8 cellular contexts compared by ENCODE assay signal in genomic region chr9:137223078-137224040, GRCh38. TPM values are rescaled to one million over a fixed set of nuclear protein-coding genes. Genes with fewer than 3 reads are reported as not detected.
DNase-seq lines count a peak whose midpoint lies in the region; ATAC-seq and TF ChIP-seq lines count a peak whose summit lies in the region.

No MANE protein-coding gene starts in this region.

- H3K4me1 Mint-ChIP-seq in immature natural killer cell = peaks cover 0 to 2% of the 10 kb centered on the region in 2 donors

- WGBS in smooth muscle cell (ENCODE audit: low lambda C conversion rate) = 4% methylated on average over 56 of the region's 68 CpGs

- peak overlapping the region; percentile 72 for H3K27ac ChIP-seq in smooth muscle cell (ENCODE audit: low read depth)

- H3K27me3 ChIP-seq in smooth muscle cell (ENCODE audit: low read depth) = no peaks in the 10 kb centered on the region

- H3K79me2 ChIP-seq in smooth muscle cell (ENCODE audit: low read depth) = no peaks in the 10 kb centered on the region

- no peaks in the 10 kb centered on the region for H3K36me3 ChIP-seq in smooth muscle cell (ENCODE audit: low read depth)

- H4K20me1 ChIP-seq in smooth muscle cell (ENCODE audit: low read depth) = no peaks in the 10 kb centered on the region

- no peaks in the 10 kb centered on the region for H3K9me3 ChIP-seq in smooth muscle cell (replicated peaks; ENCODE audit: low read depth)

- H3K36me3 Mint-ChIP-seq in immature natural killer cell = no peaks in the 10 kb centered on the region

- no peak for TF ChIP-seq CTCF in WI38 (IDR thresholded peaks at IDR 0.05; ENCODE audit: low read depth, low read length)
- TF ChIP-seq CTCF in cardiac fibroblast (IDR thresholded peaks at IDR 0.05; ENCODE audit: low read depth, low read length) = no peak
- no peak for TF ChIP-seq CTCF in smooth muscle cell (IDR thresholded peaks at IDR 0.05; ENCODE audit: borderline replicate concordance, insufficient read depth, poor library complexity, severe bottlenecking)

- peak overlapping the region in 5 of 6 donors; percentile 37 to 85 (median 74) for H3K27ac Mint-ChIP-seq in immature natural killer cell

- peak overlapping the region; percentile 56 for H2AFZ ChIP-seq in smooth muscle cell (ENCODE audit: low read depth)

- H3K27me3 Mint-ChIP-seq in immature natural killer cell (ENCODE audit: low read depth in 3 of 3) = peaks cover 0 to 10% (median 7%) of the 10 kb centered on the region in 3 donors

- ATAC-seq in GM18909 (IDR thresholded peaks at IDR 0.05; ENCODE audit: poor library complexity, unreplicated experiment) = peak; percentile 73
- peak; percentile 72 for ATAC-seq in HG03159 (IDR thresholded peaks at IDR 0.05; ENCODE audit: unreplicated experiment)

- peak; percentile 99 for DNase-seq in AG08395 (ENCODE audit: low spot score)
- DNase-seq in NCI-H2227 (lab: John Stamatoyannopoulos, UW; ENCODE audit: unreplicated experiment) = peak; percentile 95
- DNase-seq in cardiac fibroblast (ENCODE audit: low read depth in 2 of 2) = peak; percentile 99
- DNase-seq in immature natural killer cell = peak; percentile 98 to 99 (median 99)
- DNase-seq in smooth muscle cell (lab: John Stamatoyannopoulos, UW; ENCODE audit: unreplicated experiment) = peak; percentile 96

- H3K4me3 ChIP-seq in WI38 (ENCODE audit: low read depth, low read length) (peak overlapping the region; percentile 79), cardiac fibroblast (replicated peaks in 1 of 2; ENCODE audit: low read depth in 2 of 2, low read length in 2 of 2) (peak overlapping the region; percentile 70 to 83), smooth muscle cell (peak overlapping the region; percentile 61)

- H3K4me2 ChIP-seq in smooth muscle cell = peak overlapping the region; percentile 89

- H3K9ac ChIP-seq in smooth muscle cell (ENCODE audit: low read depth) = peak overlapping the region; percentile 77

- peak overlapping the region; percentile 66 to 83 (median 79) for H3K4me3 Mint-ChIP-seq in immature natural killer cell

- no peaks in the 10 kb centered on the region for H3F3A ChIP-seq in smooth muscle cell (ENCODE audit: low read depth)

- H3K4me1 ChIP-seq in smooth muscle cell (ENCODE audit: low read depth) = peaks cover 8% of the 10 kb centered on the region

- no peaks in the 10 kb centered on the region for H3K9me3 Mint-ChIP-seq in immature natural killer cell

RNA-seq across cellular contexts. Expression of gene RNF208, which starts 1.3 kb away (rescaled TPM):
- polyA plus RNA-seq in immature natural killer cell (not detected), smooth muscle cell (1.4 and 1.9 TPM in 2 replicates)
- 0.36 and 0.49 TPM in 2 replicates for total RNA-seq in smooth muscle cell

RNA-seq across cellular contexts. Expression of gene CYSRT1, which starts 1.6 kb away (rescaled TPM):
- under 1 TPM in 1 of 3 donors, not detected in 2; 0.19 TPM for polyA plus RNA-seq in immature natural killer cell
- total RNA-seq in smooth muscle cell = 2.2 and 2.3 TPM in 2 replicates
- polyA plus RNA-seq in smooth muscle cell = 1.3 and 2.4 TPM in 2 replicates

RNA-seq across cellular contexts. Expression of gene RNF224, which starts 3.9 kb away (rescaled TPM):
- polyA plus RNA-seq in immature natural killer cell (not detected), smooth muscle cell (not detected in 2 replicates)
- not detected in 2 replicates for total RNA-seq in smooth muscle cell

RNA-seq across cellular contexts. Expression of gene SLC34A3, which starts 7.3 kb away (rescaled TPM):
- polyA plus RNA-seq in immature natural killer cell = not detected
- not detected in 2 replicates for total RNA-seq in smooth muscle cell
- not detected in 2 replicates for polyA plus RNA-seq in smooth muscle cell

RNA-seq across cellular contexts. Expression of gene TUBB4B, which starts 17.7 kb away (rescaled TPM):
- polyA plus RNA-seq in immature natural killer cell (10 to 100 TPM; 60.8 to 98.2 (median 71.9) TPM), smooth muscle cell (317 and 331 TPM in 2 replicates)
- total RNA-seq in smooth muscle cell = 154 and 164 TPM in 2 replicates

Comparison
In these comparisons a context has a peak if more than half of its experiments do, and no peak if none do; other contexts are left out.
1. Peak in every context shown above with its lines: DNase-seq, ATAC-seq, H3K4me3 ChIP-seq and H3K27ac ChIP-seq.